ENCODE assay signal across 19 cellular contexts in the genomic region with DNA sequence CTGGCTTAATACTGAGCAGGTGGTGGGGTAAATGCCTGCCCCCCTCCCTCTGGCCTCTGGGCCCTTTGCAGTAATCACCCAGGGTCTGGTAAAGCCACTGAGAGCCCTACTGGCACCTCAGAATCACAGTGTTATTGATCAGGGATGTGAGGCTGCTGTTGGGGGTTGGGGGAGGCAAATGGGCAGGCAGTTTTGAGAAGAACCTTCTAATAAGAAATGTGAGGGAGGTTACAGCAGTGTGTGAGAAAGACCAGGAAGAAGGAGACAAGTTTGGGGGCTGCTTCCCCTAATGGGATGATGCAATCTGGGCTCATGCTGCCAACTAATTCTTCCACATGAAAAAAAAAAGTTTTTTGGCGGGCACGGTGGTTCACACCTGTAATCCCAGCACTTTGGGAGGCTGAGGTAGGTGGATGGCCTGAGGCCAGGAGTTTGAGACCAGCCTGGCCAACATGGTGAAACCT.
"Had no signal": no experiment of that assay in that cellular context is flagged by ENCODE, and none has a peak within 500 bp of the region (broad histone marks: within the 10 kb centered on the region; RNA-seq: fewer than 3 reads in every experiment).

No MANE protein-coding gene starts in this region.

- H3K9me3 ChIP-seq: ascending aorta, esophagus squamous epithelium, heart right ventricle, spleen, thoracic aorta, upper lobe of left lung had no signal

- H3K9me3 Mint-ChIP-seq: activated CD4-positive, alpha-beta memory T cell treated with anti-CD3 and anti-CD28 coated beads, Interleukin-2, amount 10 ng/mL, durations not matched to agents 7 days and 5 days; memory B cell; stimulated activated naive B cell treated with anti-CD40 and anti-IgM and Interleukin-4, amounts not matched to agents 10 μg/mL and 1 μg/mL and 100 μg/mL, for 72 hours; WTC11 had no signal

- H3K27ac ChIP-seq: ascending aorta, esophagus squamous epithelium, heart right ventricle, parathyroid adenoma, spleen, thoracic aorta, upper lobe of left lung had no signal

- H3K4me3 Mint-ChIP-seq: activated CD4-positive, alpha-beta memory T cell treated with anti-CD3 and anti-CD28 coated beads, Interleukin-2, amount 10 ng/mL, durations not matched to agents 7 days and 5 days; memory B cell; stimulated activated naive B cell treated with anti-CD40 and anti-IgM and Interleukin-4, amounts not matched to agents 10 μg/mL and 1 μg/mL and 100 μg/mL, for 72 hours; WTC11 had no signal

- DNase-seq: activated CD4-positive, alpha-beta memory T cell treated with anti-CD3 and anti-CD28 coated beads, Interleukin-2, amount 10 ng/mL, durations not matched to agents 7 days and 5 days; activated CD4-positive, alpha-beta T cell treated with anti-CD3 and anti-CD28 coated beads for 4 hours; activated naive CD4-positive, alpha-beta T cell treated with Interleukin-2 at 50 U/mL for 16 hours; effector memory CD4-positive, alpha-beta T cell; esophagus squamous epithelium; heart right ventricle; kidney glomerular epithelial cell; left ventricle myocardium superior; naive thymus-derived CD4-positive, alpha-beta T cell; spleen; stimulated activated CD4-positive, alpha-beta T cell treated with anti-CD3 and anti-CD28 coated beads, Interleukin-4, amount 100 ng/mL, for 4 hours; stimulated activated naive B cell treated with anti-CD40 and anti-IgM and Interleukin-4, amounts not matched to agents 10 μg/mL and 1 μg/mL and 100 μg/mL, for 72 hours; T-helper 2 cell had no signal

- H3K27ac Mint-ChIP-seq: memory B cell; naive thymus-derived CD4-positive, alpha-beta T cell; stimulated activated naive B cell treated with anti-CD40 and anti-IgM and Interleukin-4, amounts not matched to agents 10 μg/mL and 1 μg/mL and 100 μg/mL, for 72 hours; WTC11 had no signal

- ATAC-seq: heart right ventricle; left ventricle myocardium superior; naive thymus-derived CD4-positive, alpha-beta T cell; stimulated activated naive B cell treated with anti-CD40 and anti-IgM and Interleukin-4, amounts not matched to agents 10 μg/mL and 1 μg/mL and 100 μg/mL, for 72 hours; WTC11 had no signal

- H3K27me3 ChIP-seq: ascending aorta, esophagus squamous epithelium, heart right ventricle, spleen, upper lobe of left lung had no signal

- H3K27me3 Mint-ChIP-seq: activated CD4-positive, alpha-beta memory T cell treated with anti-CD3 and anti-CD28 coated beads, Interleukin-2, amount 10 ng/mL, durations not matched to agents 7 days and 5 days; memory B cell; naive thymus-derived CD4-positive, alpha-beta T cell; stimulated activated naive B cell treated with anti-CD40 and anti-IgM and Interleukin-4, amounts not matched to agents 10 μg/mL and 1 μg/mL and 100 μg/mL, for 72 hours had no signal

- H3K4me3 ChIP-seq: ascending aorta, esophagus squamous epithelium, heart right ventricle, spleen, thoracic aorta, upper lobe of left lung had no signal
